ENCODE assay signal across 8 cellular contexts in genomic region chr2:84516234-84516986, GRCh38. TPM values are rescaled to one million over a fixed set of nuclear protein-coding genes. Genes with fewer than 3 reads are reported as not detected.
DNase-seq lines count a peak whose midpoint lies in the region; TF ChIP-seq lines count a peak whose summit lies in the region.

A gene with protein sequence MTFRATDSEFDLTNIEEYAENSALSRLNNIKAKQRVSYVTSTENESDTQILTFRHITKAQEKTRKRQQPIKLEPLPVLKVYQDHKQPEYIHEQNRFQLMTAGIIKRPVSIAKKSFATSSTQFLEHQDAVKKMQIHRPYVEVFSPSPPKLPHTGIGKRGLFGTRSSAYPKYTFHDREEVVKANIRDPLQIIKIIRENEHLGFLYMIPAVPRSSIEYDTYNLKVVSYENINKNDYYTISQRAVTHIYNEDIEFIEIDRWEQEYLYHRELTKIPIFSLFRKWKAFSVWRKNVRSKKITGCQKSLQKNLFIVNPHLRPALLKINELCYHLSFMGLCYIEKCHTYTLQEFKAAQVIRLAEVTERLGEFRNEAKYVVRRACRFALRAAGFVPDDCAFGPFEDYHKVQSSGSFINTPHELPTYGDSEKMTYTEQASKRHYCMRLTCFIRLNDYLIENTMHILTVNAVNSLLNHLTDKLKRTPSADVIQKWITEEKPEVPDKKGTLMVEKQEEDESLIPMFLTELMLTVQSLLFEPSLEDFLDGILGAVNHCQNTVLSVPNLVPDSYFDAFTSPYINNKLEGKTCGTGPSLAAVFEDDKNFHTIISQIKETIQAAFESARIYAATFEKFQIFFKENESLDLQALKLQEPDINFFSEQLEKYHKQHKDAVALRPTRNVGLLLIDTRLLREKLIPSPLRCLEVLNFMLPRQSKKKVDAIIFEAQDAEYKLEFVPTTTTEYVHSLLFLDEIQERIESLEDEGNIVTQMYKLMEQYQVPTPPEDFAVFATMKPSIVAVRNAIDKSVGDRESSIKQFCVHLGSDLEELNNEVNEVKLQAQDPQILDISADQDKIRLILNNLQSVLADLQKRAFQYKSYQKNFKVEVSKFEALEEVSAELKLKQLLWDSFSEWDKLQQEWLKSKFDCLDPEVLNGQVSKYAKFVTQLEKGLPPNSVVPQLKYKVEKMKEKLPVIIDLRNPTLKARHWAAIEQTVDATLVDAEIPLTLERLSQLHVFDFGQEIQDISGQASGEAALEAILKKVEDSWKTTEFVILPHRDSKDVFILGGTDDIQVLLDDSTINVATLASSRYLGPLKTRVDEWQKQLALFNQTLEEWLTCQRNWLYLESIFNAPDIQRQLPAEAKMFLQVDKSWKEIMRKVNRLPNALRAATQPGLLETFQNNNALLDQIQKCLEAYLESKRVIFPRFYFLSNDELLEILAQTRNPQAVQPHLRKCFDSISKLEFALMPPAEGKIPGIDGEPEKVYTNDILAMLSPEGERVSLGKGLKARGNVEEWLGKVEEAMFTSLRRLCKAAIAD (N-terminal part only) (plus strand): TSS chr2:84516498. CDS start chr2:84517827, 1,329 bp downstream.

- intact Hi-C loops in left ventricle myocardium inferior (cut with micrococcal nuclease) (no loop called here), posterior cingulate gyrus (cut with DNase I) (no loop called here), transverse colon (cut with DNase I; ENCODE audit: low total_unique reads) (no loop called here)

- H3K4me3 ChIP-seq in HFF-Myc (replicated peaks; ENCODE audit: low read depth, low read length) (peak within 1 kb of the TSS; percentile 44), left ventricle myocardium inferior (peak within 1 kb of the TSS; percentile 66), transverse colon (peak within 1 kb of the TSS; percentile 15 to 59 (median 34))

- in situ Hi-C loops in transverse colon (cut with MboI; ENCODE audit: low pct_ligation_motif_present in 1 of 4, low pct_unique_long_range_greater_than_20kb in 1 of 4, low sequenced_read_pairs in 3 of 4), result no loop called here

- no peak for TF ChIP-seq EP300 in transverse colon (IDR thresholded peaks at IDR 0.05; ENCODE audit: low read depth)

- H3K36me3 ChIP-seq in left ventricle myocardium inferior, result no peaks in the 10 kb centered on the region
- no peaks in the 10 kb centered on the region for H3K36me3 ChIP-seq in transverse colon

- TF ChIP-seq POLR2A in transverse colon (IDR thresholded peaks at IDR 0.05), result no peak

- H3K27me3 ChIP-seq in left ventricle myocardium inferior (ENCODE audit: low read depth) (no peaks in the 10 kb centered on the region), transverse colon (no peaks in the 10 kb centered on the region)

- 15 to 36% methylated on average over 7 to 28 of the region's 31 CpGs for WGBS in transverse colon (ENCODE audit: low coverage in 1 of 2), 2 donors

- H3K4me1 ChIP-seq in left ventricle myocardium inferior, result peaks cover 7% of the 10 kb centered on the region
- peaks cover 0 to 11% (median 2%) of the 10 kb centered on the region in 4 donors for H3K4me1 ChIP-seq in transverse colon

- DNase-seq in GDM1 (lab: John Stamatoyannopoulos, UW) (peak; percentile 52), HFF-Myc (ENCODE audit: extremely low read depth, low read depth) (peak; percentile 80), NCI-H1092 treated with DMSO at 0.1 percent for 48 hours (lab: John Stamatoyannopoulos, UW) (peak; percentile 85), T-helper 2 cell (peak; percentile 66 to 89 (median 80)), anterior cingulate cortex (lab: John Stamatoyannopoulos, UW) (peak; percentile 38 to 96 (median 86)), left ventricle myocardium inferior (peak; percentile 90), posterior cingulate gyrus (peak; percentile 76 to 98 (median 91)), transverse colon (peak; percentile 91)

- peaks cover 6% of the 10 kb centered on the region for H3K9me3 ChIP-seq in left ventricle myocardium inferior (replicated peaks)
- peaks cover 3 to 9% of the 10 kb centered on the region in 2 donors for H3K9me3 ChIP-seq in transverse colon

- no peak within 1 kb of the TSS for H3K27ac ChIP-seq in left ventricle myocardium inferior (replicated peaks)
- H3K27ac ChIP-seq in transverse colon, result peak within 1 kb of the TSS; percentile 36 to 67 (median 46)

- no peak for TF ChIP-seq CTCF in HFF-Myc (IDR thresholded peaks at IDR 0.05; ENCODE audit: low read depth, low read length, missing control alignments)
- TF ChIP-seq CTCF in left ventricle myocardium inferior (IDR thresholded peaks at IDR 0.05; ENCODE audit: borderline replicate concordance), result no peak
- no peak for TF ChIP-seq CTCF in transverse colon (IDR thresholded peaks at IDR 0.05)

RNA-seq across cellular contexts. Expression of the gene that starts here (rescaled TPM):
- 0.14 TPM for total RNA-seq in left ventricle myocardium inferior
- total RNA-seq in transverse colon, result 1 to 10 TPM in 3 of 4 donors, under 1 TPM in 1; 1.00 to 2.9 (median 2.1) TPM

Comparison
In these comparisons a context has a peak if more than half of its experiments do, and no peak if none do; other contexts are left out.
1. Peak in DNase-seq and H3K4me3 ChIP-seq in left ventricle myocardium inferior; RNA of the gene not detected or under 1 TPM.